In genomic region chr10:125057158-125058001, GRCh38 we compare ENCODE assay signal across 8 cellular contexts.
DNase-seq lines count a peak whose midpoint lies in the region; ATAC-seq and TF ChIP-seq lines count a peak whose summit lies in the region.

No MANE protein-coding gene starts in this region.

- H3K4me2 ChIP-seq in mammary epithelial cell (ENCODE audit: insufficient read depth, low read depth, low read length), result no peak overlapping the region

- H3K27me3 ChIP-seq in mammary epithelial cell (ENCODE audit: insufficient read depth, low read length), result no peaks in the 10 kb centered on the region

- H3K9me3 ChIP-seq in mammary epithelial cell (replicated peaks; ENCODE audit: insufficient read depth, low read length), result no peaks in the 10 kb centered on the region

- peaks cover 3 to 9% of the 10 kb centered on the region in 2 donors for H3K9me3 Mint-ChIP-seq in stimulated activated naive B cell treated with anti-CD40 and anti-IgM and Interleukin-4, amounts not matched to agents 10 μg/mL and 1 μg/mL and 100 μg/mL, for 72 hours

- no peak overlapping the region for H3K9ac ChIP-seq in mammary epithelial cell (ENCODE audit: insufficient read depth, low read length)

- peaks cover 38% of the 10 kb centered on the region for H3K4me1 ChIP-seq in mammary epithelial cell (ENCODE audit: insufficient read depth, low read length)

- ATAC-seq in left colon, result peak; percentile 33
- ATAC-seq in stimulated activated naive B cell treated with anti-CD40 and anti-IgM and Interleukin-4, amounts not matched to agents 10 μg/mL and 1 μg/mL and 100 μg/mL, for 72 hours (replicated peaks), result peak; percentile 52 to 58
- no peak for ATAC-seq in GM21528 (IDR thresholded peaks at IDR 0.05; ENCODE audit: low FRiP score, unreplicated experiment)
- ATAC-seq in GM19395 (IDR thresholded peaks at IDR 0.05; ENCODE audit: unreplicated experiment), result no peak

- H3K4me1 Mint-ChIP-seq in stimulated activated naive B cell treated with anti-CD40 and anti-IgM and Interleukin-4, amounts not matched to agents 10 μg/mL and 1 μg/mL and 100 μg/mL, for 72 hours, result peaks cover 30 to 34% of the 10 kb centered on the region in 2 donors

- WGBS in mammary epithelial cell (ENCODE audit: low coverage, missing lambda C conversion rate), result 56% methylated on average over 20 of the region's 20 CpGs

- no peaks in the 10 kb centered on the region for H4K20me1 ChIP-seq in mammary epithelial cell (ENCODE audit: insufficient read depth, low read length)

- H3K27ac ChIP-seq in mammary epithelial cell (ENCODE audit: insufficient read depth, low read depth, low read length), result no peak overlapping the region

- DNase-seq in C1 segment of cervical spinal cord (lab: John Stamatoyannopoulos, UW), result peak in 13 of 14 donors; percentile 17 to 92 (median 81)
- peak; percentile 16 for DNase-seq in M059J (ENCODE audit: low read depth)
- DNase-seq in mammary epithelial cell, result peak; percentile 56
- DNase-seq in left colon, result peak in 1 of 2 donors; percentile 68
- DNase-seq in stimulated activated naive B cell treated with anti-CD40 and anti-IgM and Interleukin-4, amounts not matched to agents 10 μg/mL and 1 μg/mL and 100 μg/mL, for 72 hours, result no peak
- no peak for DNase-seq in HuH-7.5 (ENCODE audit: low spot score)

- intact Hi-C loops in mammary epithelial cell (cut with micrococcal nuclease), result no loop called here
- intact Hi-C loops in left colon (cut with DNase I, micrococcal nuclease), result no loop called here

- H3K36me3 Mint-ChIP-seq in stimulated activated naive B cell treated with anti-CD40 and anti-IgM and Interleukin-4, amounts not matched to agents 10 μg/mL and 1 μg/mL and 100 μg/mL, for 72 hours, result peaks cover 3 to 7% of the 10 kb centered on the region in 2 donors

- H3K27me3 Mint-ChIP-seq in stimulated activated naive B cell treated with anti-CD40 and anti-IgM and Interleukin-4, amounts not matched to agents 10 μg/mL and 1 μg/mL and 100 μg/mL, for 72 hours, result peaks cover 88 to 99% of the 10 kb centered on the region in 2 donors

- no peak overlapping the region for H2AFZ ChIP-seq in mammary epithelial cell (ENCODE audit: low read depth, low read length)

- peaks cover 99% of the 10 kb centered on the region for H3K79me2 ChIP-seq in mammary epithelial cell (ENCODE audit: insufficient read depth, low read length)

- dilution Hi-C loops in mammary epithelial cell (cut with HindIII; ENCODE audit: low sequenced_read_pairs), result no loop called here

- CTCF ChIA-PET in mammary epithelial cell (lab: Charles Lee; ENCODE audit: low non-redundant PET), result no interaction called here

- no TSS peak for BruUV-seq in mammary epithelial cell (replicated peaks; lab: Mats Ljungman, UMichigan)

- no peak overlapping the region for H3K4me3 ChIP-seq in mammary epithelial cell (replicated peaks in 1 of 3; ENCODE audit: insufficient read depth in 1 of 3, low read depth in 2 of 3, low read length in 3 of 3)

- in situ Hi-C loops in mammary epithelial cell (cut with MboI; ENCODE audit: low sequenced_read_pairs in 2 of 2), result no loop called here

- no peak overlapping the region for H3K4me3 Mint-ChIP-seq in stimulated activated naive B cell treated with anti-CD40 and anti-IgM and Interleukin-4, amounts not matched to agents 10 μg/mL and 1 μg/mL and 100 μg/mL, for 72 hours

- no peak for TF ChIP-seq CTCF in mammary epithelial cell (conservative IDR thresholded peaks at IDR 0.05 in 1 of 2, IDR thresholded peaks at IDR 0.05 in 1 of 2; ENCODE audit: extremely low read depth in 1 of 2, insufficient read depth in 1 of 2, low read depth in 1 of 2, low read length in 2 of 2)

- H3K36me3 ChIP-seq in mammary epithelial cell (ENCODE audit: insufficient read depth, low read length), result no peaks in the 10 kb centered on the region

- H3K27ac Mint-ChIP-seq in stimulated activated naive B cell treated with anti-CD40 and anti-IgM and Interleukin-4, amounts not matched to agents 10 μg/mL and 1 μg/mL and 100 μg/mL, for 72 hours, result no peak overlapping the region

Comparison
In these comparisons a context has a peak if more than half of its experiments do, and no peak if none do; other contexts are left out.
1. DNase-seq: peak in C1 segment of cervical spinal cord (13 of 14), M059J (single experiment) and mammary epithelial cell (single experiment); none in stimulated activated naive B cell treated with anti-CD40 and anti-IgM and Interleukin-4, amounts not matched to agents 10 μg/mL and 1 μg/mL and 100 μg/mL, for 72 hours (single experiment) and HuH-7.5 (single experiment).
2. ATAC-seq: peak in left colon (single experiment) and stimulated activated naive B cell treated with anti-CD40 and anti-IgM and Interleukin-4, amounts not matched to agents 10 μg/mL and 1 μg/mL and 100 μg/mL, for 72 hours (2 of 2); none in GM21528 (single experiment) and GM19395 (single experiment).